In genomic region chr3:81998139-81998755, GRCh38 we compare ENCODE assay signal across 16 cellular contexts.
A peak's percentile ranks its signal among the peaks of the same experiment; 100 is the strongest.
DNase-seq lines count a peak whose midpoint lies in the region; TF ChIP-seq lines count a peak whose summit lies in the region.
"Had no signal": no experiment of that assay in that cellular context is flagged by ENCODE, and none has a peak within 500 bp of the region (broad histone marks: within the 10 kb centered on the region; RNA-seq: fewer than 3 reads in every experiment).

No MANE protein-coding gene starts in this region.

- no peaks in the 10 kb centered on the region for H3K9me3 ChIP-seq in vagina

- H3K27ac ChIP-seq in vagina, result no peak overlapping the region
- H3K27ac ChIP-seq: C4-2B, neural progenitor cell, tibial artery had no signal

- no peaks in the 10 kb centered on the region for H3K27me3 ChIP-seq in vagina
- H3K27me3 ChIP-seq: neural progenitor cell, tibial artery had no signal

- intact Hi-C loops in vagina (cut with DNase I), result no loop called here

- H3K4me3 ChIP-seq in vagina, result no peak overlapping the region
- H3K4me3 ChIP-seq: neural progenitor cell, tibial artery had no signal

- DNase-seq in EH (ENCODE audit: low read depth) (peak; percentile 16), NCI-H226 (peak; percentile 6), cerebellum (ENCODE audit: low spot score) (peak; percentile 38), left kidney (ENCODE audit: low read depth, low spot score) (peak; percentile 49), vagina (ENCODE audit: extremely low spot score in 2 of 2) (no peak), cortex of kidney (lab: John Stamatoyannopoulos, UW) (no peak), NCI-H2171 treated with DMSO at 0.1 percent for 48 hours (lab: John Stamatoyannopoulos, UW) (no peak)
- DNase-seq: aorta; effector CD8-positive, alpha-beta T cell; NCI-H1694; NCI-H526; stimulated activated CD4-positive, alpha-beta T cell treated with anti-CD3 and anti-CD28 coated beads, Interleukin-4, amount 100 ng/mL, for 4 hours; T-cell; tibial artery had no signal

- TF ChIP-seq CTCF in vagina (IDR thresholded peaks at IDR 0.05), result no peak

- TF ChIP-seq POLR2A in vagina (IDR thresholded peaks at IDR 0.05), result no peak

- H3K4me1 ChIP-seq in vagina, result no peaks in the 10 kb centered on the region

- no peaks in the 10 kb centered on the region for H3K36me3 ChIP-seq in vagina
- H3K36me3 ChIP-seq: neural progenitor cell, tibial artery had no signal

Comparison
In these comparisons a context has a peak if more than half of its experiments do, and no peak if none do; other contexts are left out.
1. DNase-seq: peak in EH (single experiment), NCI-H226 (single experiment), cerebellum (single experiment) and left kidney (single experiment); none in vagina (0 of 2), cortex of kidney (single experiment) and NCI-H2171 treated with DMSO at 0.1 percent for 48 hours (single experiment).